In genomic region chr2:11669454-11670291, GRCh38 we compare ENCODE assay signal across 8 cellular contexts. TPM values are rescaled to one million over a fixed set of nuclear protein-coding genes. Genes with fewer than 3 reads are reported as not detected.
DNase-seq lines count a peak whose midpoint lies in the region; ATAC-seq and TF ChIP-seq lines count a peak whose summit lies in the region.

Gene NTSR2 (minus strand): TSS chr2:11670195. CDS start chr2:11670129, 66 bp downstream.

- H3K4me1 Mint-ChIP-seq in chondrocyte (ENCODE audit: low read depth): peaks cover 7% of the 10 kb centered on the region
- H3K4me1 Mint-ChIP-seq in stimulated activated effector memory CD8-positive, alpha-beta T cell treated with anti-CD3 and anti-CD28 coated beads, Interleukin-12 subunit alpha, Interleukin-12 subunit beta, amount 100 ng/mL, for 72 hours: peaks cover 6% of the 10 kb centered on the region

- H3K27ac ChIP-seq in left lung (no peak within 1 kb of the TSS), tibial artery (no peak within 1 kb of the TSS)

- peak; percentile 18 for DNase-seq in stimulated activated CD4-positive, alpha-beta T cell treated with anti-CD3 and anti-CD28 coated beads, Interleukin-12 subunit alpha, Interleukin-12 subunit beta, amount 100 ng/mL, for 4 hours
- DNase-seq in stimulated activated CD4-positive, alpha-beta T cell treated with anti-CD3 and anti-CD28 coated beads, Interleukin-4, amount 100 ng/mL, for 24 hours: no peak
- DNase-seq in chondrocyte (ENCODE audit: low spot score): no peak
- peak in 1 of 2 donors; percentile 86 for DNase-seq in left lung
- DNase-seq in stimulated activated effector memory CD8-positive, alpha-beta T cell treated with anti-CD3 and anti-CD28 coated beads, Interleukin-12 subunit alpha, Interleukin-12 subunit beta, amount 100 ng/mL, for 72 hours (ENCODE audit: low spot score in 2 of 2): no peak
- no peak for DNase-seq in NCI-H2171 (lab: John Stamatoyannopoulos, UW)
- DNase-seq in tibial artery: no peak

- peaks cover 39% of the 10 kb centered on the region for H3K27me3 Mint-ChIP-seq in chondrocyte (ENCODE audit: low read depth)

- H3K27ac Mint-ChIP-seq in chondrocyte (ENCODE audit: unreplicated experiment): no peak within 1 kb of the TSS
- no peak within 1 kb of the TSS for H3K27ac Mint-ChIP-seq in stimulated activated effector memory CD8-positive, alpha-beta T cell treated with anti-CD3 and anti-CD28 coated beads, Interleukin-12 subunit alpha, Interleukin-12 subunit beta, amount 100 ng/mL, for 72 hours

- TF ChIP-seq CTCF in chondrocyte (IDR thresholded peaks at IDR 0.05) (peak; percentile 21), left lung (IDR thresholded peaks at IDR 0.05) (no peak), tibial artery (IDR thresholded peaks at IDR 0.05) (no peak)

- H3K27me3 ChIP-seq in left lung (peaks cover 11 to 66% of the 10 kb centered on the region in 2 donors), tibial artery (peaks cover 0 to 62% of the 10 kb centered on the region in 2 donors)

- ATAC-seq in left lung: peak; percentile 100
- peak; percentile 72 for ATAC-seq in stimulated activated effector memory CD8-positive, alpha-beta T cell treated with anti-CD3 and anti-CD28 coated beads, Interleukin-12 subunit alpha, Interleukin-12 subunit beta, amount 100 ng/mL, for 72 hours
- no peak for ATAC-seq in HG02870 (IDR thresholded peaks at IDR 0.05; ENCODE audit: unreplicated experiment)

- H3K9me3 ChIP-seq in left lung: no peaks in the 10 kb centered on the region
- no peaks in the 10 kb centered on the region for H3K9me3 ChIP-seq in tibial artery

- no peaks in the 10 kb centered on the region for H3K9me3 Mint-ChIP-seq in chondrocyte (ENCODE audit: low read depth)
- no peaks in the 10 kb centered on the region for H3K9me3 Mint-ChIP-seq in stimulated activated effector memory CD8-positive, alpha-beta T cell treated with anti-CD3 and anti-CD28 coated beads, Interleukin-12 subunit alpha, Interleukin-12 subunit beta, amount 100 ng/mL, for 72 hours

- intact Hi-C loops in left lung (cut with DNase I): no loop called here
- intact Hi-C loops in tibial artery (cut with DNase I; ENCODE audit: low total_unique reads): no loop called here

- H3K36me3 Mint-ChIP-seq in chondrocyte (ENCODE audit: low read depth): no peaks in the 10 kb centered on the region
- no peaks in the 10 kb centered on the region for H3K36me3 Mint-ChIP-seq in stimulated activated effector memory CD8-positive, alpha-beta T cell treated with anti-CD3 and anti-CD28 coated beads, Interleukin-12 subunit alpha, Interleukin-12 subunit beta, amount 100 ng/mL, for 72 hours

- H3K4me3 ChIP-seq in left lung (no peak within 1 kb of the TSS), tibial artery (no peak within 1 kb of the TSS)

- H3K4me3 Mint-ChIP-seq in chondrocyte (ENCODE audit: unreplicated experiment): no peak within 1 kb of the TSS
- no peak within 1 kb of the TSS for H3K4me3 Mint-ChIP-seq in stimulated activated effector memory CD8-positive, alpha-beta T cell treated with anti-CD3 and anti-CD28 coated beads, Interleukin-12 subunit alpha, Interleukin-12 subunit beta, amount 100 ng/mL, for 72 hours

- H3K4me1 ChIP-seq in left lung: peaks cover 0 to 6% of the 10 kb centered on the region in 2 donors
- H3K4me1 ChIP-seq in tibial artery: peaks cover 0 to 9% (median 6%) of the 10 kb centered on the region in 4 donors

- no peaks in the 10 kb centered on the region for H3K36me3 ChIP-seq in left lung
- H3K36me3 ChIP-seq in tibial artery: no peaks in the 10 kb centered on the region

RNA-seq across cellular contexts. Expression of gene NTSR2, which starts in this region (rescaled TPM):
- total RNA-seq in chondrocyte (not detected in 3 replicates), left lung (not detected)

Comparison
In these comparisons a context has a peak if more than half of its experiments do, and no peak if none do; other contexts are left out.
1. Peak in ATAC-seq in left lung; RNA of the gene not detected or under 1 TPM.